11 cellular contexts compared by ENCODE assay signal in genomic region chr17:40772101-40772500, GRCh38. TPM values are rescaled to one million over a fixed set of nuclear protein-coding genes. Genes with fewer than 3 reads are reported as not detected.
"Had no signal": no experiment of that assay in that cellular context is flagged by ENCODE, and none has a peak within 500 bp of the region (broad histone marks: within the 10 kb centered on the region; RNA-seq: fewer than 3 reads in every experiment).

KRT26 (minus strand) TSS chr17:40772201; CDS start chr17:40772113, 88 bp downstream.

- H3K27ac ChIP-seq: GM23248 had no signal

- H3K4me1 ChIP-seq: HAP-1 had no signal

- H3K9me3 ChIP-seq: HAP-1 had no signal

- DNase-seq: GM23248, GOT3, H7, H9, HCEC 1CT, HFFc6 had no signal

- H3K4me3 Mint-ChIP-seq: GM23338, H9, HFFc6 had no signal

- H2AFZ ChIP-seq: GM23248, GM23338 had no signal

- H3K36me3 ChIP-seq: HAP-1 had no signal

- H3K27ac Mint-ChIP-seq: GM23338, HFFc6 had no signal

- H3K4me2 ChIP-seq: GM23338 had no signal

- H3K9me3 Mint-ChIP-seq: GM23338, H9, HFFc6 had no signal

- ATAC-seq: GM23338, HCT116 had no signal

- H3K9ac ChIP-seq: GM23248 had no signal

- H3K4me1 Mint-ChIP-seq: GM23338, H9 had no signal

- H3K4me3 ChIP-seq: GM23248, GM23338, HAP-1 had no signal

RNA-seq across cellular contexts. Expression of gene KRT26, which starts in this region (rescaled TPM):
- total RNA-seq: GM23248, GM23338, H1, H4, H7, H9, HFFc6 had no signal
- polyA plus RNA-seq: GM23248, GM23338, H1 had no signal
